In the genomic region with DNA sequence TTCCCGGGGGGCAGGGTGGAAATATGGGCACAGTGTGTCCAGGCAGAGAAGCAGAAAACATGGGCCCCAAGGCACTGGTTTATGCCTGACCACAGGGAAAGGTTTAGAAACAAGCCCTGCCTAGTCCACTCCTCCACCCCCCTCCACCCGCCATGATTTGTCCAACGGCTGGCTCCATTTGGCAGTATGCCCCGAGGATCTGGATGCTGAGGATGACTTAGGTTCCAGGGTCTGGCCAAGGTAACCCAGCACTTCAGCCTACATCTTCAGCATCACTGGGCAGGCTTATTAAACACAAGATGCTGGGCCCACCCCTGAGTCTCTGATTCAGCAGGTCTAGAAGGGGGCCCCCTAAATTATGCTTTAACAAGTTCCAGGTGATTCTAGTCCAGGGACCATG, we compare ENCODE assay signal across 24 cellular contexts.
DNase-seq lines count a peak whose midpoint lies in the region; ATAC-seq and TF ChIP-seq lines count a peak whose summit lies in the region.
"Had no signal": no experiment of that assay in that cellular context is flagged by ENCODE, and none has a peak within 500 bp of the region (broad histone marks: within the 10 kb centered on the region; RNA-seq: fewer than 3 reads in every experiment).

No MANE protein-coding gene starts in this region.

- H3K27ac ChIP-seq in SK-N-SH (ENCODE audit: low read depth in 2 of 2, low read length in 1 of 2): 0 out of 4 replicates have a peak overlapping the region, but pooled peaks of 1 of the 2 experiments have one; percentile 43
- no peak overlapping the region for H3K27ac ChIP-seq in neuronal stem cell (replicated peaks; ENCODE audit: low read length)
- no peak overlapping the region for H3K27ac ChIP-seq in esophagus muscularis mucosa (replicated peaks in 1 of 4)
- H3K27ac ChIP-seq: A549, C4-2B, PC-9 had no signal

- ATAC-seq in SK-N-SH treated with all-trans-retinoic acid at 6 μM for 48 hours: no peak
- ATAC-seq: CD8-positive, alpha-beta T cell had no signal

- no peak overlapping the region for H3K4ac ChIP-seq in neuronal stem cell (ENCODE audit: low read length)

- H2BK5ac ChIP-seq in neuronal stem cell (ENCODE audit: low read length): peak overlapping the region; percentile 20

- POLR2A ChIA-PET in SK-N-SH (lab: Yijun Ruan, JAX): interaction anchor here (0.6 to 2.4 kb wide), 3 partner anchors 10 to 167 kb away, joined by 3 to 6 read pairs (median 4); no protein-coding TSS in a partner anchor

- no peak for TF ChIP-seq POLR2A in esophagus muscularis mucosa (IDR thresholded peaks at IDR 0.05; ENCODE audit: low read depth)

- no peak overlapping the region for H2BK12ac ChIP-seq in neuronal stem cell (ENCODE audit: low read length)

- H3K9me3 ChIP-seq in SK-N-SH (no peaks in the 10 kb centered on the region), neuronal stem cell (replicated peaks in 1 of 2; ENCODE audit: control insufficient read depth in 2 of 2, insufficient read depth in 1 of 2, low read depth in 1 of 2, low read length in 2 of 2) (peaks cover 0 to 2% of the 10 kb centered on the region in 2 donors), esophagus muscularis mucosa (no peaks in the 10 kb centered on the region)
- H3K9me3 ChIP-seq: A549, Caco-2, HAP-1 had no signal

- no peak for TF ChIP-seq RAD21 in SK-N-SH (IDR thresholded peaks at IDR 0.05; ENCODE audit: low read length)

- no peak for TF ChIP-seq EP300 in SK-N-SH (IDR thresholded peaks at IDR 0.05; ENCODE audit: borderline replicate concordance in 1 of 2, low read depth in 1 of 2, low read length in 1 of 2)
- TF ChIP-seq EP300 in esophagus muscularis mucosa (IDR thresholded peaks at IDR 0.05): no peak

- H4K8ac ChIP-seq in neuronal stem cell (ENCODE audit: low read depth, low read length): no peak overlapping the region

- H3K79me1 ChIP-seq in neuronal stem cell (ENCODE audit: low read depth, low read length): peaks cover 3% of the 10 kb centered on the region

- H4K91ac ChIP-seq in neuronal stem cell (ENCODE audit: low read depth, low read length, poor library complexity): no peak overlapping the region

- H3K9ac ChIP-seq in SK-N-SH (no peak overlapping the region), neuronal stem cell (ENCODE audit: low read depth, low read length, poor library complexity) (no peak overlapping the region)

- H3K27me3 ChIP-seq in SK-N-SH (ENCODE audit: insufficient read depth) (no peaks in the 10 kb centered on the region), neuronal stem cell (ENCODE audit: control insufficient read depth in 3 of 3, insufficient read depth in 3 of 3, low read depth in 1 of 3, low read length in 3 of 3) (no peaks in the 10 kb centered on the region), esophagus muscularis mucosa (no peaks in the 10 kb centered on the region)

- H3K4me1 ChIP-seq in SK-N-SH (ENCODE audit: control insufficient read depth in 1 of 2, insufficient read depth in 2 of 2, low read depth in 1 of 2, low read length in 1 of 2) (peaks cover 0 to 9% of the 10 kb centered on the region in 2 experiments; a peak in 2 of 4 replicates), neuronal stem cell (ENCODE audit: control insufficient read depth in 2 of 2, insufficient read depth in 1 of 2, low read depth in 1 of 2, low read length in 2 of 2) (no peaks in the 10 kb centered on the region), esophagus muscularis mucosa (no peaks in the 10 kb centered on the region)
- H3K4me1 ChIP-seq: HAP-1 had no signal

- CTCF ChIA-PET in SK-N-SH (lab: Yijun Ruan, JAX): interaction anchor here (0.7 to 28.1 kb wide), 34 partner anchors 7 to 292 kb away, joined by 3 to 563 read pairs (median 6); a partner anchor contains a TSS

- H3F3A ChIP-seq in SK-N-SH (replicated peaks; ENCODE audit: insufficient read depth): peaks cover 28% of the 10 kb centered on the region

- WGBS in SK-N-SH (ENCODE audit: low lambda C conversion rate): 44% methylated on average over 4 of the region's 4 CpGs
- WGBS in neuronal stem cell (ENCODE audit: extremely low coverage in 2 of 2, insufficient read length in 2 of 2, insufficient replicate concordance in 1 of 2), 2 donors: no CpG with 5 or more reads among the region's 4 CpGs
- WGBS in esophagus muscularis mucosa: 73% methylated on average over 4 of the region's 4 CpGs

- H2AK5ac ChIP-seq in neuronal stem cell (ENCODE audit: low read depth, low read length): peak overlapping the region; percentile 13

- no peak overlapping the region for H3K14ac ChIP-seq in neuronal stem cell (ENCODE audit: low read length)

- no peak overlapping the region for H2BK15ac ChIP-seq in neuronal stem cell (ENCODE audit: low read length)

- H2BK120ac ChIP-seq in neuronal stem cell (ENCODE audit: low read depth, low read length): no peak overlapping the region

- H3K4me2 ChIP-seq in SK-N-SH (no peak overlapping the region), neuronal stem cell (ENCODE audit: insufficient read depth, low read length, poor library complexity, severe bottlenecking) (no peak overlapping the region)
- H3K4me2 ChIP-seq: A549, GM23338, PC-9 had no signal

- H3K23ac ChIP-seq in neuronal stem cell (ENCODE audit: low read depth, low read length, poor library complexity): no peak overlapping the region

- no peak overlapping the region for H3K18ac ChIP-seq in neuronal stem cell (ENCODE audit: low read length)

- H3K36me3 ChIP-seq in SK-N-SH (replicated peaks in 1 of 2; ENCODE audit: control insufficient read depth in 1 of 2, insufficient read depth in 2 of 2, low read length in 1 of 2) (no peaks in the 10 kb centered on the region), neuronal stem cell (replicated peaks in 1 of 2; ENCODE audit: control insufficient read depth in 2 of 2, insufficient read depth in 2 of 2, low read length in 2 of 2) (peaks cover 0 to 5% of the 10 kb centered on the region in 2 donors), esophagus muscularis mucosa (no peaks in the 10 kb centered on the region)
- H3K36me3 ChIP-seq: HAP-1 had no signal

- H3K79me2 ChIP-seq in SK-N-SH (ENCODE audit: insufficient read depth): peaks cover 32% of the 10 kb centered on the region

- H2AFZ ChIP-seq in SK-N-SH (ENCODE audit: low read depth) (no peak overlapping the region), neuronal stem cell (ENCODE audit: low read length) (no peak overlapping the region)
- H2AFZ ChIP-seq: GM23338, PC-9 had no signal

- TF ChIP-seq CTCF in SK-N-SH (IDR thresholded peaks at IDR 0.05) (no peak), esophagus muscularis mucosa (IDR thresholded peaks at IDR 0.05) (no peak)

- H4K20me1 ChIP-seq in SK-N-SH (ENCODE audit: insufficient read depth): 0 out of 2 replicates have a peak, but pooled peaks cover 3% of the 10 kb centered on the region

- intact Hi-C loops in esophagus muscularis mucosa (cut with DNase I): loop anchor here (1.0 to 10.0 kb wide), 2 partner anchors 165 to 941 kb away; no protein-coding TSS in a partner anchor

- no peak overlapping the region for H3K4me3 ChIP-seq in SK-N-SH (ENCODE audit: low read depth in 2 of 2, low read length in 1 of 2)
- H3K4me3 ChIP-seq in neuronal stem cell (ENCODE audit: low read length in 2 of 2): no peak overlapping the region
- H3K4me3 ChIP-seq in esophagus muscularis mucosa: no peak overlapping the region
- H3K4me3 ChIP-seq: A549, GM23338, HAP-1, PC-9 had no signal

- DNase-seq in SK-N-SH (no peak), H4 (ENCODE audit: low spot score) (peak; percentile 62), NCI-H69 (lab: John Stamatoyannopoulos, UW) (peak; percentile 69), neuronal stem cell (ENCODE audit: low spot score) (no peak), esophagus muscularis mucosa (ENCODE audit: extremely low spot score) (no peak), NCI-H2081 (lab: John Stamatoyannopoulos, UW) (no peak)
- DNase-seq: Caco-2; CD8-positive, alpha-beta T cell; DMS79 treated with DMSO at 0.1 percent for 48 hours; NCI-H1092 treated with DMSO at 0.1 percent for 48 hours; NCI-H146; NCI-H1930; NCI-H2227 treated with DMSO at 0.1 percent for 48 hours; NCI-H510A; NCI-H774; PC-9; Right ventricle myocardium superior; RPMI8226; T1000 had no signal

- no peaks in the 10 kb centered on the region for H3K9me2 ChIP-seq in SK-N-SH

TF ChIP-seq in SK-N-SH, 30 proteins besides CTCF, POLR2A, EP300 and RAD21:
- TF ChIP-seq JUND (IDR thresholded peaks at IDR 0.05): no peak
- TF ChIP-seq TCF12 (IDR thresholded peaks at IDR 0.05): 0 out of 2 replicates have a peak, but pooled peaks have one; percentile 4
- TF ChIP-seq NFIC (IDR thresholded peaks at IDR 0.05; ENCODE audit: borderline replicate concordance): peak; percentile 53; the same call in 1 of the 2 replicates

TF ChIP-seq in SK-N-SH treated with all-trans-retinoic acid at 6 μM for 48 hours, 23 proteins besides CTCF, POLR2A, EP300 and RAD21:
- TF ChIP-seq CSDC2 (CRISPR knock-in tag; IDR thresholded peaks at IDR 0.05): no peak
- no peak for TF ChIP-seq ESRRG (CRISPR knock-in tag; IDR thresholded peaks at IDR 0.05)
- TF ChIP-seq PPARA (CRISPR knock-in tag; IDR thresholded peaks at IDR 0.05; ENCODE audit: borderline replicate concordance): no peak
- TF ChIP-seq ZC3H10 (CRISPR knock-in tag; IDR thresholded peaks at IDR 0.05): no peak
- no peak for TF ChIP-seq TCF4 (CRISPR knock-in tag; IDR thresholded peaks at IDR 0.05; ENCODE audit: borderline replicate concordance)
- no peak for TF ChIP-seq ARNTL (CRISPR knock-in tag; IDR thresholded peaks at IDR 0.05; ENCODE audit: borderline replicate concordance, low read depth)
- TF ChIP-seq ZNF70 (CRISPR knock-in tag; IDR thresholded peaks at IDR 0.05): no peak
TF ChIP-seq in SK-N-SH treated with all-trans-retinoic acid at 6 μM for 48 hours: peak in this region for 0.

Comparison
In these comparisons a context has a peak if more than half of its experiments do, and no peak if none do; other contexts are left out.
1. DNase-seq: peak in H4 (single experiment) and NCI-H69 (single experiment); none in SK-N-SH (single experiment), neuronal stem cell (single experiment), esophagus muscularis mucosa (single experiment) and NCI-H2081 (0 of 2).